8 cellular contexts compared by ENCODE assay signal in genomic region chr10:91923371-91924211, GRCh38. TPM values are rescaled to one million over a fixed set of nuclear protein-coding genes. Genes with fewer than 3 reads are reported as not detected.
DNase-seq lines count a peak whose midpoint lies in the region; ATAC-seq and TF ChIP-seq lines count a peak whose summit lies in the region.

Gene BTAF1, plus strand, starts transcription at chr10:91923770. Its CDS starts 307 bp downstream, at chr10:91924077.

- H3K4me3 Mint-ChIP-seq in activated CD4-positive, alpha-beta T cell treated with anti-CD3 and anti-CD28 coated beads, Interleukin-2, amount 10 ng/mL, durations not matched to agents 24 days and 14 days, result peak within 1 kb of the TSS; percentile 87

- H3K27ac Mint-ChIP-seq in activated CD4-positive, alpha-beta T cell treated with anti-CD3 and anti-CD28 coated beads, Interleukin-2, amount 10 ng/mL, durations not matched to agents 24 days and 14 days, result peak within 1 kb of the TSS; percentile 99

- H3K36me3 Mint-ChIP-seq in activated CD4-positive, alpha-beta T cell treated with anti-CD3 and anti-CD28 coated beads, Interleukin-2, amount 10 ng/mL, durations not matched to agents 24 days and 14 days (ENCODE audit: low read depth), result peaks cover 19% of the 10 kb centered on the region

- no peaks in the 10 kb centered on the region for H3K9me3 Mint-ChIP-seq in activated CD4-positive, alpha-beta T cell treated with anti-CD3 and anti-CD28 coated beads, Interleukin-2, amount 10 ng/mL, durations not matched to agents 24 days and 14 days

- H3K4me1 Mint-ChIP-seq in activated CD4-positive, alpha-beta T cell treated with anti-CD3 and anti-CD28 coated beads, Interleukin-2, amount 10 ng/mL, durations not matched to agents 24 days and 14 days, result peaks cover 28% of the 10 kb centered on the region

- peak within 1 kb of the TSS; percentile 97 for H3K4me3 ChIP-seq in coronary artery

- peaks cover 2% of the 10 kb centered on the region for H3K27me3 Mint-ChIP-seq in activated CD4-positive, alpha-beta T cell treated with anti-CD3 and anti-CD28 coated beads, Interleukin-2, amount 10 ng/mL, durations not matched to agents 24 days and 14 days

- H3K27ac ChIP-seq in coronary artery, result peak within 1 kb of the TSS; percentile 97 to 98

- DNase-seq in Ammon's horn (ENCODE audit: low spot score), result peak; percentile 98
- DNase-seq in NCI-H510A treated with DMSO at 0.1 percent for 48 hours (lab: John Stamatoyannopoulos, UW), result peak; percentile 84
- DNase-seq in activated CD4-positive, alpha-beta T cell treated with anti-CD3 and anti-CD28 coated beads, Interleukin-2, amount 10 ng/mL, durations not matched to agents 24 days and 14 days, result peak; percentile 97
- peak; percentile 90 for DNase-seq in coronary artery (ENCODE audit: low spot score)
- DNase-seq in left colon, result peak; percentile 92 to 98
- peak; percentile 91 to 93 for DNase-seq in stimulated activated CD4-positive, alpha-beta T cell treated with anti-CD3 and anti-CD28 coated beads, Interleukin-2, amount 100 ng/mL, for 24 hours

- intact Hi-C loops in activated CD4-positive, alpha-beta T cell treated with anti-CD3 and anti-CD28 coated beads, Interleukin-2, amount 10 ng/mL, durations not matched to agents 24 days and 14 days (cut with micrococcal nuclease), result loop anchor here (1.0 to 10.0 kb wide), 7 partner anchors 15 to 668 kb away; partner anchors contain the start of genes CPEB3, HECTD2 and MARCHF5
- intact Hi-C loops in left colon (cut with DNase I, micrococcal nuclease), result no loop called here

- ATAC-seq in GM19043 (IDR thresholded peaks at IDR 0.05; ENCODE audit: low read depth, unreplicated experiment) (peak; percentile 96), HG03378 (IDR thresholded peaks at IDR 0.05; ENCODE audit: unreplicated experiment) (peak; percentile 94), left colon (peak; percentile 96)

- no peak for TF ChIP-seq CTCF in coronary artery (IDR thresholded peaks at IDR 0.05)

RNA-seq across cellular contexts. Expression of gene BTAF1, which starts in this region (rescaled TPM):
- total RNA-seq in activated CD4-positive, alpha-beta T cell treated with anti-CD3 and anti-CD28 coated beads, Interleukin-2, amount 10 ng/mL, durations not matched to agents 24 days and 14 days, result 63.9 and 67.1 TPM in 2 replicates
- 10 to 100 TPM; 24.9 to 29.7 TPM for total RNA-seq in left colon

Comparison
In these comparisons a context has a peak if more than half of its experiments do, and no peak if none do; other contexts are left out.
1. Peak in every context shown above with its lines: DNase-seq, ATAC-seq, H3K4me3 ChIP-seq and H3K27ac ChIP-seq.